ENCODE assay signal across 24 cellular contexts in the genomic region with DNA sequence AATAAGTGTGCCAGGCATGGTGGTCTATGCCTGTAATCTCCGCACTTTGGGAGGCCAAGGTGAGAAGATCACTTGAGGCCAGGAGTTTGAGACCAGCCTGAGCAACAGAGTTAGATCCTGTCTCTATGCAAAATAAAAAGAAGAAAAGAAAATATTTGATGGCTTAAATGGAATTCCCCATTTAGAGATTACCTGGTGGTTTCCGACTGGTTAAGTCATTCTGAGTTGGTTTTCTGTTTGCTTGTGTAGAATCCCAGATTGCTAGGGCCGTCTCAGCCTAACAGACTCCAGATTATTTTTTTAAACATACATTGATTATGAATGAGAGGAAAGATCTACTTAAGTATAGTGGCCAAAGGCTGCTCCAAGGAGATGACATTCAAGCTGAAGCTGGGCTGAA. TPM values are rescaled to one million over a fixed set of nuclear protein-coding genes. Genes with fewer than 3 reads are reported as not detected.
A peak's percentile ranks its signal among the peaks of the same experiment; 100 is the strongest.
DNase-seq lines count a peak whose midpoint lies in the region; ATAC-seq, FAIRE-seq and TF ChIP-seq lines count a peak whose summit lies in the region.
"Had no signal": no experiment of that assay in that cellular context is flagged by ENCODE, and none has a peak within 500 bp of the region (broad histone marks: within the 10 kb centered on the region; RNA-seq: fewer than 3 reads in every experiment).

No MANE protein-coding gene starts in this region.

- no peaks in the 10 kb centered on the region for H3K27me3 Mint-ChIP-seq in activated naive CD4-positive, alpha-beta T cell treated with anti-CD3 and anti-CD28 coated beads, Interleukin-2, amount 50 U/mL, for 24 hours
- no peaks in the 10 kb centered on the region for H3K27me3 Mint-ChIP-seq in activated CD8-positive, alpha-beta T cell treated with anti-CD3 and anti-CD28 coated beads for 36 hours
- H3K27me3 Mint-ChIP-seq in stimulated activated memory B cell treated with anti-CD40 and anti-IgM and Interleukin-4, amounts not matched to agents 10 μg/mL and 1 μg/mL and 100 μg/mL, for 72 hours, result no peaks in the 10 kb centered on the region

- FAIRE-seq in GM19239 (lab: Jason Lieb, UNC), result peak; percentile 88
- FAIRE-seq: A549, D721Med, HTR-8/SVneo had no signal

- H3K36me3 Mint-ChIP-seq in activated naive CD4-positive, alpha-beta T cell treated with anti-CD3 and anti-CD28 coated beads, Interleukin-2, amount 50 U/mL, for 24 hours, result peaks cover 4% of the 10 kb centered on the region
- no peaks in the 10 kb centered on the region for H3K36me3 Mint-ChIP-seq in activated CD8-positive, alpha-beta T cell treated with anti-CD3 and anti-CD28 coated beads for 36 hours (ENCODE audit: low read depth)
- peaks cover 28% of the 10 kb centered on the region for H3K36me3 Mint-ChIP-seq in stimulated activated memory B cell treated with anti-CD40 and anti-IgM and Interleukin-4, amounts not matched to agents 10 μg/mL and 1 μg/mL and 100 μg/mL, for 72 hours

- DNase-seq in activated naive CD4-positive, alpha-beta T cell (lab: John Stamatoyannopoulos, UW), result no peak
- DNase-seq in GM19239 (ENCODE audit: insufficient read length, low spot score) (no peak), OCI-M2 (lab: John Stamatoyannopoulos, UW; ENCODE audit: unreplicated experiment) (no peak), NCI-H1105 (lab: John Stamatoyannopoulos, UW) (no peak)
- DNase-seq in activated CD8-positive, alpha-beta T cell treated with anti-CD3 and anti-CD28 coated beads for 36 hours, result no peak
- DNase-seq: BE2C; EL; GF-D8; MV-4-11; NCI-H1694; NCI-H2081; NCI-H2171; NCI-H345; NCI-H524; NCI-H774; NK-92 treated with Interleukin-12 subunit alpha and Interleukin-12 subunit beta, amount 100 ng/mL, for 24 hours; Peyer's patch; SJCRH30 had no signal

- CTCF ChIA-PET in activated CD8-positive, alpha-beta T cell treated with anti-CD3 and anti-CD28 coated beads for 36 hours (lab: Charles Lee), result interaction anchor here (0.8 to 11.1 kb wide), 12 partner anchors 22 to 181 kb away, joined by 3 to 186 read pairs (median 5); partner anchors contain the start of gene LY9

- intact Hi-C loops in activated CD8-positive, alpha-beta T cell treated with anti-CD3 and anti-CD28 coated beads for 36 hours (cut with micrococcal nuclease), result no loop called here

- TF ChIP-seq CTCF in activated CD8-positive, alpha-beta T cell treated with anti-CD3 and anti-CD28 coated beads for 36 hours (IDR thresholded peaks at IDR 0.05), result no peak

- peak overlapping the region; percentile 74 for H3K27ac Mint-ChIP-seq in activated naive CD4-positive, alpha-beta T cell treated with anti-CD3 and anti-CD28 coated beads, Interleukin-2, amount 50 U/mL, for 24 hours
- peak overlapping the region; percentile 71 for H3K27ac Mint-ChIP-seq in activated CD8-positive, alpha-beta T cell treated with anti-CD3 and anti-CD28 coated beads for 36 hours
- H3K27ac Mint-ChIP-seq in stimulated activated memory B cell treated with anti-CD40 and anti-IgM and Interleukin-4, amounts not matched to agents 10 μg/mL and 1 μg/mL and 100 μg/mL, for 72 hours, result peak overlapping the region; percentile 83
- H3K27ac Mint-ChIP-seq: GM23338 had no signal

- peaks cover 76% of the 10 kb centered on the region for H3K4me1 Mint-ChIP-seq in activated naive CD4-positive, alpha-beta T cell treated with anti-CD3 and anti-CD28 coated beads, Interleukin-2, amount 50 U/mL, for 24 hours
- H3K4me1 Mint-ChIP-seq in activated CD8-positive, alpha-beta T cell treated with anti-CD3 and anti-CD28 coated beads for 36 hours (ENCODE audit: low read depth), result peaks cover 72% of the 10 kb centered on the region
- peaks cover 67% of the 10 kb centered on the region for H3K4me1 Mint-ChIP-seq in stimulated activated memory B cell treated with anti-CD40 and anti-IgM and Interleukin-4, amounts not matched to agents 10 μg/mL and 1 μg/mL and 100 μg/mL, for 72 hours

- POLR2A ChIA-PET in activated CD8-positive, alpha-beta T cell treated with anti-CD3 and anti-CD28 coated beads for 36 hours (lab: Charles Lee), result interaction anchor here (1.0 to 1.2 kb wide), 2 partner anchors 24 to 35 kb away, joined by 3 to 5 read pairs; no protein-coding TSS in a partner anchor

- H3K9me3 Mint-ChIP-seq in activated naive CD4-positive, alpha-beta T cell treated with anti-CD3 and anti-CD28 coated beads, Interleukin-2, amount 50 U/mL, for 24 hours, result peaks cover 7% of the 10 kb centered on the region
- H3K9me3 Mint-ChIP-seq in activated CD8-positive, alpha-beta T cell treated with anti-CD3 and anti-CD28 coated beads for 36 hours, result no peaks in the 10 kb centered on the region
- peaks cover 2% of the 10 kb centered on the region for H3K9me3 Mint-ChIP-seq in stimulated activated memory B cell treated with anti-CD40 and anti-IgM and Interleukin-4, amounts not matched to agents 10 μg/mL and 1 μg/mL and 100 μg/mL, for 72 hours
- H3K9me3 Mint-ChIP-seq: GM23338 had no signal

- no peak for ATAC-seq in activated CD8-positive, alpha-beta T cell treated with anti-CD3 and anti-CD28 coated beads for 36 hours
- ATAC-seq in stimulated activated memory B cell treated with anti-CD40 and anti-IgM and Interleukin-4, amounts not matched to agents 10 μg/mL and 1 μg/mL and 100 μg/mL, for 72 hours, result no peak
- ATAC-seq: A549, GM23338 had no signal

- H3K4me3 Mint-ChIP-seq in activated naive CD4-positive, alpha-beta T cell treated with anti-CD3 and anti-CD28 coated beads, Interleukin-2, amount 50 U/mL, for 24 hours, result peak overlapping the region; percentile 9
- H3K4me3 Mint-ChIP-seq in activated CD8-positive, alpha-beta T cell treated with anti-CD3 and anti-CD28 coated beads for 36 hours, result no peak overlapping the region
- no peak overlapping the region for H3K4me3 Mint-ChIP-seq in stimulated activated memory B cell treated with anti-CD40 and anti-IgM and Interleukin-4, amounts not matched to agents 10 μg/mL and 1 μg/mL and 100 μg/mL, for 72 hours
- H3K4me3 Mint-ChIP-seq: GM23338 had no signal

RNA-seq across cellular contexts. Expression of gene LY9, which starts 22.9 kb away (rescaled TPM):
- 10 to 100 TPM; 19.1 to 19.5 TPM for total RNA-seq in activated CD8-positive, alpha-beta T cell treated with anti-CD3 and anti-CD28 coated beads for 36 hours
- total RNA-seq: GM23338, SJCRH30 had no signal

RNA-seq across cellular contexts. Expression of gene SLAMF7, which starts 34.0 kb away (rescaled TPM):
- total RNA-seq in activated CD8-positive, alpha-beta T cell treated with anti-CD3 and anti-CD28 coated beads for 36 hours, result 10 to 100 TPM; 90.0 to 93.5 TPM
- total RNA-seq: GM23338, SJCRH30 had no signal
